15 cellular contexts compared by ENCODE assay signal in the genomic region with DNA sequence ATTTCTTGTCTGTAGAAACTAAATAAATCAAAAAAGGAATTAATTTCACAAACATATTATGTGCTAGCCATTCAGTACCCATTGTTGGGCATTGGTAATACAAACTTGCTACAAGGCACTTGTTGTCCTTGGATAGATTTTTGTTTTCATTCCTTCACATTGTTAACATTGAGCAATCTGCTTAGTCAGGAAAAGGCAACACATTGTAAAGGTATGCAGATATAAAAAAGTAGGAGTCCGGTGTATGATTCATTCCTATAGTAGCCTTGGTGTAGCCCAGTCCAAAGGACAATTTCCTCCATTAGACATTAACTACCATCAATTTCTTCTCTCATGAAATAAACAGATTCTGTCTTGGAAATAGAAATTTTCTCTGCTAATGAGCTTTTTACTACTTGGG.
DNase-seq lines count a peak whose midpoint lies in the region; ATAC-seq, FAIRE-seq and TF ChIP-seq lines count a peak whose summit lies in the region.
"Had no signal": no experiment of that assay in that cellular context is flagged by ENCODE, and none has a peak within 500 bp of the region (broad histone marks: within the 10 kb centered on the region; RNA-seq: fewer than 3 reads in every experiment).

No MANE protein-coding gene starts in this region.

- peak; percentile 95 for DNase-seq in HFFc6
- peak; percentile 96 for DNase-seq in astrocyte (ENCODE audit: low read depth)
- peak; percentile 76 for DNase-seq in glomerular visceral epithelial cell (ENCODE audit: extremely low spot score)
- DNase-seq in smooth muscle cell of the brain vasculature (ENCODE audit: low read depth, low spot score), result peak; percentile 55
- DNase-seq in NCI-H1048 (lab: John Stamatoyannopoulos, UW), result no peak
- DNase-seq in NCI-H146 treated with DMSO at 0.1 percent for 48 hours (lab: John Stamatoyannopoulos, UW; ENCODE audit: unreplicated experiment), result no peak
- no peak for DNase-seq in NCI-H2081 treated with DMSO at 0.1 percent for 48 hours (lab: John Stamatoyannopoulos, UW)
- DNase-seq: activated CD4-positive, CD25-positive, alpha-beta regulatory T cell treated with anti-CD3 and anti-CD28 coated beads, Interleukin-2, amount 50 U/mL, for 72 hours; activated effector memory CD4-positive, alpha-beta T cell treated with Interleukin-2 at 50 U/mL for 16 hours; erythroblast; NCI-H1930; Peyer's patch; stimulated activated naive CD4-positive, alpha-beta T cell had no signal

- peak overlapping the region; percentile 81 for H3K27ac Mint-ChIP-seq in HFFc6
- peak overlapping the region; percentile 41 for H3K27ac Mint-ChIP-seq in astrocyte (ENCODE audit: unreplicated experiment)
- H3K27ac Mint-ChIP-seq: memory B cell had no signal

- no peak overlapping the region for H3K4me3 ChIP-seq in astrocyte (ENCODE audit: insufficient read depth, low read depth, low read length)
- H3K4me3 ChIP-seq: Peyer's patch had no signal

- H3K9me3 Mint-ChIP-seq in HFFc6 (no peaks in the 10 kb centered on the region), astrocyte (ENCODE audit: unreplicated experiment) (no peaks in the 10 kb centered on the region)
- H3K9me3 Mint-ChIP-seq: memory B cell had no signal

- no peak for ATAC-seq in GM19455 (IDR thresholded peaks at IDR 0.05; ENCODE audit: unreplicated experiment)

- H3K4me1 Mint-ChIP-seq in HFFc6 (ENCODE audit: low read depth), result peaks cover 77% of the 10 kb centered on the region
- peaks cover 31% of the 10 kb centered on the region for H3K4me1 Mint-ChIP-seq in astrocyte (ENCODE audit: low read depth, unreplicated experiment)
- H3K4me1 Mint-ChIP-seq: memory B cell had no signal

- H3K79me2 ChIP-seq in astrocyte (ENCODE audit: insufficient read depth, low read length), result no peaks in the 10 kb centered on the region

- H3K36me3 ChIP-seq in astrocyte (ENCODE audit: insufficient read depth, low read length), result no peaks in the 10 kb centered on the region
- H3K36me3 ChIP-seq: Peyer's patch had no signal

- no peaks in the 10 kb centered on the region for H4K20me1 ChIP-seq in astrocyte (ENCODE audit: insufficient read depth, low read length)

- H3K27me3 Mint-ChIP-seq in HFFc6 (ENCODE audit: insufficient read depth), result no peaks in the 10 kb centered on the region
- H3K27me3 Mint-ChIP-seq in astrocyte (ENCODE audit: low read depth, unreplicated experiment), result no peaks in the 10 kb centered on the region
- H3K27me3 Mint-ChIP-seq: memory B cell had no signal

- TF ChIP-seq CTCF in HFFc6 (IDR thresholded peaks at IDR 0.05) (no peak), astrocyte (IDR thresholded peaks at IDR 0.05; ENCODE audit: insufficient read depth, low read depth, low read length) (no peak)

- FAIRE-seq in astrocyte (lab: Jason Lieb, UNC), result peak; percentile 99

- no peaks in the 10 kb centered on the region for H3K27me3 ChIP-seq in astrocyte (ENCODE audit: insufficient read depth, low read length)
- H3K27me3 ChIP-seq: Peyer's patch had no signal

- H3K9me3 ChIP-seq in astrocyte (ENCODE audit: insufficient read depth, low read depth, low read length), result no peaks in the 10 kb centered on the region
- H3K9me3 ChIP-seq: Peyer's patch had no signal

- H3K27ac ChIP-seq in astrocyte (ENCODE audit: low read depth, low read length), result no peak overlapping the region

- H3K36me3 Mint-ChIP-seq in HFFc6 (ENCODE audit: low read depth), result peaks cover 21% of the 10 kb centered on the region
- H3K36me3 Mint-ChIP-seq in astrocyte (ENCODE audit: low read depth, unreplicated experiment), result no peaks in the 10 kb centered on the region
- H3K36me3 Mint-ChIP-seq: memory B cell had no signal

- H3K4me2 ChIP-seq in astrocyte (ENCODE audit: low read length), result peak overlapping the region; percentile 49

- peaks cover 15% of the 10 kb centered on the region for H3K4me1 ChIP-seq in astrocyte (ENCODE audit: insufficient read depth, low read length)

- H3K9ac ChIP-seq in astrocyte (ENCODE audit: low read length), result no peak overlapping the region

- H3K4me3 Mint-ChIP-seq in HFFc6 (no peak overlapping the region), astrocyte (ENCODE audit: unreplicated experiment) (no peak overlapping the region)
- H3K4me3 Mint-ChIP-seq: memory B cell had no signal

- H2AFZ ChIP-seq in astrocyte (ENCODE audit: low read depth, low read length), result no peak overlapping the region

Comparison
In these comparisons a context has a peak if more than half of its experiments do, and no peak if none do; other contexts are left out.
1. DNase-seq: peak in HFFc6 (single experiment), astrocyte (single experiment), glomerular visceral epithelial cell (single experiment) and smooth muscle cell of the brain vasculature (single experiment); none in NCI-H1048 (single experiment), NCI-H146 treated with DMSO at 0.1 percent for 48 hours (single experiment) and NCI-H2081 treated with DMSO at 0.1 percent for 48 hours (single experiment).